9 cellular contexts compared by ENCODE assay signal in genomic region chr6:38570750-38571149, GRCh38.
DNase-seq lines count a peak whose midpoint lies in the region; ATAC-seq and TF ChIP-seq lines count a peak whose summit lies in the region.
"Had no signal": no experiment of that assay in that cellular context is flagged by ENCODE, and none has a peak within 500 bp of the region (broad histone marks: within the 10 kb centered on the region; RNA-seq: fewer than 3 reads in every experiment).

No MANE protein-coding gene starts in this region.

- ATAC-seq in GM18907 (IDR thresholded peaks at IDR 0.05; ENCODE audit: unreplicated experiment) (no peak), GM19452 (IDR thresholded peaks at IDR 0.05; ENCODE audit: unreplicated experiment) (no peak)

- H3K4me2 ChIP-seq in MM.1S (ENCODE audit: low read depth, low read length) = no peak overlapping the region
- H3K4me2 ChIP-seq in neural progenitor cell = no peak overlapping the region

- no peaks in the 10 kb centered on the region for H3K27me3 Mint-ChIP-seq in chondrocyte (ENCODE audit: low read depth)
- H3K27me3 Mint-ChIP-seq in neural progenitor cell (ENCODE audit: insufficient read depth, low read depth) = no peaks in the 10 kb centered on the region

- no peaks in the 10 kb centered on the region for H3K4me1 ChIP-seq in MM.1S (ENCODE audit: low read length)
- peaks cover 10% of the 10 kb centered on the region for H3K4me1 ChIP-seq in neural progenitor cell
- no peaks in the 10 kb centered on the region for H3K4me1 ChIP-seq in vagina

- H3K36me3 Mint-ChIP-seq in chondrocyte (ENCODE audit: low read depth) = peaks cover 3% of the 10 kb centered on the region
- H3K36me3 Mint-ChIP-seq in neural progenitor cell = peaks cover 5% of the 10 kb centered on the region

- DNase-seq in NCI-H1092 treated with DMSO at 0.1 percent for 48 hours (lab: John Stamatoyannopoulos, UW) (peak; percentile 8), NCI-H1092 (lab: John Stamatoyannopoulos, UW) (no peak), MM.1S (no peak), chondrocyte (ENCODE audit: low spot score) (no peak), neural progenitor cell (ENCODE audit: low spot score) (no peak), vagina (ENCODE audit: extremely low spot score in 2 of 2) (no peak)

- no peak overlapping the region for H2AFZ ChIP-seq in MM.1S (ENCODE audit: low read length)
- H2AFZ ChIP-seq in neural progenitor cell (replicated peaks) = no peak overlapping the region

- peaks cover 5% of the 10 kb centered on the region for H3K9me3 Mint-ChIP-seq in chondrocyte (ENCODE audit: low read depth)
- H3K9me3 Mint-ChIP-seq in neural progenitor cell = no peaks in the 10 kb centered on the region

- intact Hi-C loops in vagina (cut with DNase I) = no loop called here

- H3K27me3 ChIP-seq in MM.1S (replicated peaks; ENCODE audit: insufficient read depth, low read length) = no peaks in the 10 kb centered on the region
- H3K27me3 ChIP-seq in neural progenitor cell = no peaks in the 10 kb centered on the region
- H3K27me3 ChIP-seq in vagina = no peaks in the 10 kb centered on the region
- H3K27me3 ChIP-seq: BLaER1 treated with 17β-estradiol and CSF1 and Interleukin-3, amounts not matched to agents 10 nM and 100 nM had no signal

- H3K4me3 ChIP-seq in MM.1S (ENCODE audit: low read length) (no peak overlapping the region), neural progenitor cell (no peak overlapping the region), vagina (no peak overlapping the region)
- H3K4me3 ChIP-seq: BLaER1 treated with 17β-estradiol and CSF1 and Interleukin-3, amounts not matched to agents 10 nM and 100 nM had no signal

- H3K36me3 ChIP-seq in MM.1S (replicated peaks; ENCODE audit: insufficient read depth, low read length) (no peaks in the 10 kb centered on the region), neural progenitor cell (no peaks in the 10 kb centered on the region), vagina (no peaks in the 10 kb centered on the region)

- H3K4me1 Mint-ChIP-seq in chondrocyte (ENCODE audit: low read depth) = peaks cover 24% of the 10 kb centered on the region
- H3K4me1 Mint-ChIP-seq in neural progenitor cell = no peaks in the 10 kb centered on the region

- H4K20me1 ChIP-seq in MM.1S (ENCODE audit: insufficient read depth, low read length) = no peaks in the 10 kb centered on the region
- H4K20me1 ChIP-seq in neural progenitor cell (ENCODE audit: low read depth) = peaks cover 3% of the 10 kb centered on the region

- H3K9ac ChIP-seq in MM.1S (ENCODE audit: low read length) (no peak overlapping the region), neural progenitor cell (no peak overlapping the region)
- H3K9ac ChIP-seq: BLaER1 treated with 17β-estradiol and CSF1 and Interleukin-3, amounts not matched to agents 10 nM and 100 nM had no signal

- TF ChIP-seq POLR2A in vagina (IDR thresholded peaks at IDR 0.05) = no peak

- H3K4me3 Mint-ChIP-seq in chondrocyte (ENCODE audit: unreplicated experiment) (no peak overlapping the region), neural progenitor cell (no peak overlapping the region)

- H3K27ac ChIP-seq in MM.1S (ENCODE audit: low read length) (no peak overlapping the region), neural progenitor cell (no peak overlapping the region), vagina (no peak overlapping the region)

- no peaks in the 10 kb centered on the region for H3K79me2 ChIP-seq in MM.1S (ENCODE audit: low read length)
- H3K79me2 ChIP-seq in neural progenitor cell (ENCODE audit: low read depth) = no peaks in the 10 kb centered on the region

- H3F3A ChIP-seq in MM.1S (ENCODE audit: insufficient read depth, low read length) (no peaks in the 10 kb centered on the region), neural progenitor cell (ENCODE audit: low read depth) (no peaks in the 10 kb centered on the region)

- no peaks in the 10 kb centered on the region for H3K9me3 ChIP-seq in MM.1S (replicated peaks; ENCODE audit: insufficient read depth, low read length)
- H3K9me3 ChIP-seq in neural progenitor cell (ENCODE audit: low read depth) = no peaks in the 10 kb centered on the region
- no peaks in the 10 kb centered on the region for H3K9me3 ChIP-seq in vagina
- H3K9me3 ChIP-seq: BLaER1 treated with 17β-estradiol and CSF1 and Interleukin-3, amounts not matched to agents 10 nM and 100 nM had no signal

- TF ChIP-seq CTCF in MM.1S (IDR thresholded peaks at IDR 0.05; ENCODE audit: low read length) = peak; percentile 30; the same call in 1 of the 2 replicates
- TF ChIP-seq CTCF in chondrocyte (IDR thresholded peaks at IDR 0.05) = peak; percentile 88
- TF ChIP-seq CTCF in neural progenitor cell (IDR thresholded peaks at IDR 0.05) = peak; percentile 55
- no peak for TF ChIP-seq CTCF in vagina (IDR thresholded peaks at IDR 0.05)

- no peaks in the 10 kb centered on the region for H3K9me2 ChIP-seq in MM.1S (replicated peaks; ENCODE audit: insufficient read depth, low read length)

- H3K27ac Mint-ChIP-seq in chondrocyte (ENCODE audit: unreplicated experiment) = no peak overlapping the region
- no peak overlapping the region for H3K27ac Mint-ChIP-seq in neural progenitor cell

Comparison
In these comparisons a context has a peak if more than half of its experiments do, and no peak if none do; other contexts are left out.
1. CTCF ChIP-seq: peak in MM.1S (single experiment), chondrocyte (single experiment) and neural progenitor cell (single experiment); none in vagina (0 of 3).